In genomic region chr14:104865069-104865630, GRCh38 we compare ENCODE assay signal across 8 cellular contexts. TPM values are rescaled to one million over a fixed set of nuclear protein-coding genes. Genes with fewer than 3 reads are reported as not detected.
DNase-seq lines count a peak whose midpoint lies in the region; ATAC-seq and TF ChIP-seq lines count a peak whose summit lies in the region.

Gene CEP170B (plus strand): TSS chr14:104865268. CDS start chr14:104868451, 3,183 bp downstream.

- 0 to 2% (median 0%) methylated on average over 4 to 87 of the region's 90 CpGs for WGBS in psoas muscle, 3 donors

- DNase-seq in NCI-H2196 (lab: John Stamatoyannopoulos, UW; ENCODE audit: unreplicated experiment) (peak; percentile 8), NCI-H2196 treated with DMSO at 0.1 percent for 48 hours (lab: John Stamatoyannopoulos, UW; ENCODE audit: unreplicated experiment) (no peak), RWPE2 (ENCODE audit: low spot score) (no peak), amniotic epithelial cell (ENCODE audit: low read depth) (peak; percentile 34), left ventricle myocardium inferior (peak; percentile 36), psoas muscle (peak in 1 of 2 donors; percentile 55)

- H3K4me3 ChIP-seq in RWPE2 (ENCODE audit: severe bottlenecking): peak within 1 kb of the TSS; percentile 94
- H3K4me3 ChIP-seq in left ventricle myocardium inferior: peak within 1 kb of the TSS; percentile 72
- peak within 1 kb of the TSS; percentile 74 for H3K4me3 ChIP-seq in psoas muscle

- H3K27me3 ChIP-seq in RWPE2 (ENCODE audit: insufficient read depth, poor library complexity, severe bottlenecking) (no peaks in the 10 kb centered on the region), left ventricle myocardium inferior (ENCODE audit: low read depth) (peaks cover 38% of the 10 kb centered on the region), psoas muscle (ENCODE audit: insufficient read depth in 3 of 3, low read length in 2 of 3) (peaks cover 0 to 14% (median 11%) of the 10 kb centered on the region in 3 donors)

- intact Hi-C loops in left ventricle myocardium inferior (cut with micrococcal nuclease): no loop called here
- intact Hi-C loops in psoas muscle (cut with DNase I): no loop called here

- peaks cover 47% of the 10 kb centered on the region for H3K36me3 ChIP-seq in RWPE2 (ENCODE audit: low read depth)
- no peaks in the 10 kb centered on the region for H3K36me3 ChIP-seq in left ventricle myocardium inferior
- peaks cover 0 to 11% of the 10 kb centered on the region in 2 donors for H3K36me3 ChIP-seq in psoas muscle (ENCODE audit: insufficient read depth in 1 of 2, low read depth in 1 of 2)

- H3K9me3 ChIP-seq in RWPE2 (ENCODE audit: severe bottlenecking) (no peaks in the 10 kb centered on the region), left ventricle myocardium inferior (replicated peaks) (no peaks in the 10 kb centered on the region), psoas muscle (no peaks in the 10 kb centered on the region)

- H3K4me1 ChIP-seq in RWPE2 (ENCODE audit: insufficient read depth, poor library complexity, severe bottlenecking) (peaks cover 10% of the 10 kb centered on the region), left ventricle myocardium inferior (peaks cover 27% of the 10 kb centered on the region), psoas muscle (peaks cover 18% of the 10 kb centered on the region)

- TF ChIP-seq CTCF in RWPE2 (IDR thresholded peaks at IDR 0.05; ENCODE audit: poor library complexity, severe bottlenecking) (no peak), left ventricle myocardium inferior (IDR thresholded peaks at IDR 0.05; ENCODE audit: borderline replicate concordance) (no peak), psoas muscle (IDR thresholded peaks at IDR 0.05) (no peak)

- H3K27ac ChIP-seq in RWPE2 (ENCODE audit: poor library complexity, severe bottlenecking) (peak within 1 kb of the TSS; percentile 91), left ventricle myocardium inferior (replicated peaks) (peak within 1 kb of the TSS; percentile 51), psoas muscle (peak within 1 kb of the TSS; percentile 67)

- ATAC-seq in RWPE2 (ENCODE audit: low read depth): peak; percentile 10
- ATAC-seq in psoas muscle: peak; percentile 48 to 75 (median 74)
- ATAC-seq in HG02763 (IDR thresholded peaks at IDR 0.05; ENCODE audit: unreplicated experiment): no peak
- no peak for ATAC-seq in GM21360 (IDR thresholded peaks at IDR 0.05; ENCODE audit: unreplicated experiment)

RNA-seq across cellular contexts. Expression of gene CEP170B, which starts in this region (rescaled TPM):
- total RNA-seq in left ventricle myocardium inferior (11.7 TPM), psoas muscle (10 to 100 TPM in 1 of 4 donors, 1 to 10 TPM in 3; 6.3 to 15.7 (median 7.7) TPM)
- polyA plus RNA-seq in psoas muscle: 1 to 10 TPM; 2.0 to 5.8 (median 3.3) TPM

Comparison
In these comparisons a context has a peak if more than half of its experiments do, and no peak if none do; other contexts are left out.
1. DNase-seq: peak in NCI-H2196 (single experiment), amniotic epithelial cell (single experiment) and left ventricle myocardium inferior (single experiment); none in NCI-H2196 treated with DMSO at 0.1 percent for 48 hours (single experiment) and RWPE2 (single experiment).
2. ATAC-seq: peak in RWPE2 (single experiment) and psoas muscle (4 of 4); none in HG02763 (single experiment) and GM21360 (single experiment).
3. Peak in every context shown above with its lines, with median percentiles within 50 percentile points of each other: H3K27ac ChIP-seq and H3K4me3 ChIP-seq.